In the genomic region with DNA sequence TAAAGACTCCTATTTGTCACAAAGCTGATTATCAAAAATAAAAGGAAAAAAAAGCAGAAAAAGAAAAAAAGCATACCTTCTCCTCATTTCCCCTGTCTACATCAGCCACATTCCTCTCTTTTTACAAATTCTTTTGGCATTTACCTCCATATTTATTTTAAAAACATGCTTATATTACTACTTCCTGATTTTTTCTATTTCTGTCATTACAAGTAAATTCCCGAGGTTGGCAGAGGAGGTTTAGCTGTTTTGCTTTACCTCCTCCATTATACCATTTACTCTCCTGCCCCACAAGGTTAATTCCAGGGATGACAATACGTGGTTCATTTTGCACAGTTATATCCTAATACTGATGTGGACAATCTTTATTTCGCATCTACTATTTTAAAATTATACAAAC, we compare ENCODE assay signal across 22 cellular contexts. TPM values are rescaled to one million over a fixed set of nuclear protein-coding genes. Genes with fewer than 3 reads are reported as not detected.
DNase-seq lines count a peak whose midpoint lies in the region; ATAC-seq, FAIRE-seq and TF ChIP-seq lines count a peak whose summit lies in the region.
"Had no signal": no experiment of that assay in that cellular context is flagged by ENCODE, and none has a peak within 500 bp of the region (broad histone marks: within the 10 kb centered on the region; RNA-seq: fewer than 3 reads in every experiment).

No MANE protein-coding gene starts in this region.

- TF ChIP-seq EP300 in SK-N-SH (IDR thresholded peaks at IDR 0.05; ENCODE audit: borderline replicate concordance in 1 of 2, low read depth in 1 of 2, low read length in 1 of 2): no peak

- no peaks in the 10 kb centered on the region for H3K27me3 ChIP-seq in SK-N-SH (ENCODE audit: insufficient read depth)
- no peaks in the 10 kb centered on the region for H3K27me3 ChIP-seq in heart left ventricle
- H3K27me3 ChIP-seq in dorsolateral prefrontal cortex: no peaks in the 10 kb centered on the region
- H3K27me3 ChIP-seq: MG63 had no signal

- TF ChIP-seq CTCF in SK-N-SH (IDR thresholded peaks at IDR 0.05): no peak
- no peak for TF ChIP-seq CTCF in fibroblast of the aortic adventitia (IDR thresholded peaks at IDR 0.05; ENCODE audit: insufficient read depth, low read length)
- no peak for TF ChIP-seq CTCF in heart left ventricle (IDR thresholded peaks at IDR 0.05)
- TF ChIP-seq CTCF in dorsolateral prefrontal cortex (IDR thresholded peaks at IDR 0.05 in 54 of 56, conservative IDR thresholded peaks at IDR 0.05 in 2 of 56; ENCODE audit: low read depth in 1 of 56, partially characterized antibody in 56 of 56): no peak

- peaks cover 14% of the 10 kb centered on the region for H3F3A ChIP-seq in SK-N-SH (replicated peaks; ENCODE audit: insufficient read depth)

- intact Hi-C loops in heart left ventricle (cut with DNase I): no loop called here
- intact Hi-C loops in dorsolateral prefrontal cortex (cut with DNase I): no loop called here

- H3K36me3 ChIP-seq in SK-N-SH (replicated peaks in 1 of 2; ENCODE audit: control insufficient read depth in 1 of 2, insufficient read depth in 2 of 2, low read length in 1 of 2) (no peaks in the 10 kb centered on the region), heart left ventricle (no peaks in the 10 kb centered on the region)
- H3K36me3 ChIP-seq: MG63 had no signal

- H2AFZ ChIP-seq in SK-N-SH (ENCODE audit: low read depth): no peak overlapping the region

- no peaks in the 10 kb centered on the region for H4K20me1 ChIP-seq in SK-N-SH (ENCODE audit: insufficient read depth)

- ATAC-seq in SK-N-SH treated with all-trans-retinoic acid at 6 μM for 48 hours (peak; percentile 62), heart left ventricle (no peak)

- H3K79me2 ChIP-seq in SK-N-SH (ENCODE audit: insufficient read depth): no peaks in the 10 kb centered on the region

- WGBS in SK-N-SH (ENCODE audit: low lambda C conversion rate): 65% methylated on average over 3 of the region's 3 CpGs
- WGBS in heart left ventricle, 4 donors: 82 to 83% (median 82%) methylated on average over 3 of the region's 3 CpGs

- H3K9me2 ChIP-seq in SK-N-SH: no peaks in the 10 kb centered on the region

- H3K27ac ChIP-seq in SK-N-SH (ENCODE audit: low read depth in 2 of 2, low read length in 1 of 2) (peak overlapping the region in 1 of 2 experiments; percentile 1; a peak in 1 of 4 replicates), heart left ventricle (no peak overlapping the region), dorsolateral prefrontal cortex (no peak overlapping the region)
- H3K27ac ChIP-seq: 22Rv1 had no signal

- no peak overlapping the region; the same call in 1 of the 2 replicates for H3K9ac ChIP-seq in SK-N-SH

- no peak for TF ChIP-seq RAD21 in SK-N-SH (IDR thresholded peaks at IDR 0.05; ENCODE audit: low read length)

- H3K9me3 ChIP-seq in SK-N-SH (no peaks in the 10 kb centered on the region), heart left ventricle (peaks cover 0 to 10% (median 0%) of the 10 kb centered on the region in 12 donors)
- H3K9me3 ChIP-seq: MG63 had no signal

- TF ChIP-seq POLR2A in heart left ventricle (IDR thresholded peaks at IDR 0.05): no peak

- H3K4me3 ChIP-seq in SK-N-SH (ENCODE audit: low read depth in 2 of 2, low read length in 1 of 2): no peak overlapping the region
- H3K4me3 ChIP-seq in fibroblast of the aortic adventitia (ENCODE audit: low read depth, low read length): no peak overlapping the region
- H3K4me3 ChIP-seq in heart left ventricle: no peak overlapping the region
- no peak overlapping the region for H3K4me3 ChIP-seq in dorsolateral prefrontal cortex
- H3K4me3 ChIP-seq: MG63 had no signal

- H3K4me1 ChIP-seq in SK-N-SH (ENCODE audit: control insufficient read depth in 1 of 2, insufficient read depth in 2 of 2, low read depth in 1 of 2, low read length in 1 of 2): peaks cover 0 to 4% of the 10 kb centered on the region in 2 experiments; a peak in 2 of 4 replicates
- H3K4me1 ChIP-seq in heart left ventricle: peaks cover 0 to 45% (median 8%) of the 10 kb centered on the region in 12 donors

- DNase-seq in SK-N-SH: no peak
- peak; percentile 52 for DNase-seq in fibroblast of the aortic adventitia (ENCODE audit: low read depth)
- no peak for DNase-seq in heart left ventricle
- no peak for DNase-seq in cortex of kidney (lab: John Stamatoyannopoulos, UW)
- no peak for DNase-seq in dorsolateral prefrontal cortex
- DNase-seq: ACHN, H9, KG1, NCI-H1694, NCI-H2029 treated with DMSO at 0.1 percent for 48 hours, NCI-H226, NCI-H510A, NCI-H69, RPMI8226, SW 1271 had no signal

- H3K4me2 ChIP-seq in SK-N-SH: no peak overlapping the region

- FAIRE-seq in TTC549 (lab: Jason Lieb, UNC): peak; percentile 29
- FAIRE-seq: GM12892, GM19239, HTR-8/SVneo had no signal

- POLR2A ChIA-PET in SK-N-SH (lab: Yijun Ruan, JAX): no interaction called here

- CTCF ChIA-PET in SK-N-SH (lab: Yijun Ruan, JAX): no interaction called here

TF ChIP-seq in SK-N-SH treated with all-trans-retinoic acid at 6 μM for 48 hours, 23 proteins besides CTCF, POLR2A, EP300 and RAD21 (continues in another document):
- TF ChIP-seq ZC3H10 (CRISPR knock-in tag; IDR thresholded peaks at IDR 0.05): no peak
- TF ChIP-seq RARB (CRISPR knock-in tag; IDR thresholded peaks at IDR 0.05): no peak
- TF ChIP-seq ZFP30 (CRISPR knock-in tag; IDR thresholded peaks at IDR 0.05): no peak
- TF ChIP-seq ESRRG (CRISPR knock-in tag; IDR thresholded peaks at IDR 0.05): no peak
- no peak for TF ChIP-seq ZNF8 (CRISPR knock-in tag; IDR thresholded peaks at IDR 0.05)
- TF ChIP-seq, protein P1, sequence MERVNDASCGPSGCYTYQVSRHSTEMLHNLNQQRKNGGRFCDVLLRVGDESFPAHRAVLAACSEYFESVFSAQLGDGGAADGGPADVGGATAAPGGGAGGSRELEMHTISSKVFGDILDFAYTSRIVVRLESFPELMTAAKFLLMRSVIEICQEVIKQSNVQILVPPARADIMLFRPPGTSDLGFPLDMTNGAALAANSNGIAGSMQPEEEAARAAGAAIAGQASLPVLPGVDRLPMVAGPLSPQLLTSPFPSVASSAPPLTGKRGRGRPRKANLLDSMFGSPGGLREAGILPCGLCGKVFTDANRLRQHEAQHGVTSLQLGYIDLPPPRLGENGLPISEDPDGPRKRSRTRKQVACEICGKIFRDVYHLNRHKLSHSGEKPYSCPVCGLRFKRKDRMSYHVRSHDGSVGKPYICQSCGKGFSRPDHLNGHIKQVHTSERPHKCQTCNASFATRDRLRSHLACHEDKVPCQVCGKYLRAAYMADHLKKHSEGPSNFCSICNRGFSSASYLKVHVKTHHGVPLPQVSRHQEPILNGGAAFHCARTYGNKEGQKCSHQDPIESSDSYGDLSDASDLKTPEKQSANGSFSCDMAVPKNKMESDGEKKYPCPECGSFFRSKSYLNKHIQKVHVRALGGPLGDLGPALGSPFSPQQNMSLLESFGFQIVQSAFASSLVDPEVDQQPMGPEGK (CRISPR knock-in tag; IDR thresholded peaks at IDR 0.05; ENCODE audit: borderline replicate concordance): no peak

TF ChIP-seq in SK-N-SH, 30 proteins besides CTCF, POLR2A, EP300 and RAD21:
- no peak for TF ChIP-seq ELF1 (IDR thresholded peaks at IDR 0.05)
- no peak for TF ChIP-seq FOSL2 (IDR thresholded peaks at IDR 0.05; ENCODE audit: borderline replicate concordance, low read depth)
- no peak for TF ChIP-seq SIN3A (IDR thresholded peaks at IDR 0.05; ENCODE audit: borderline replicate concordance, low read depth, low read length)
- TF ChIP-seq, protein P2, sequence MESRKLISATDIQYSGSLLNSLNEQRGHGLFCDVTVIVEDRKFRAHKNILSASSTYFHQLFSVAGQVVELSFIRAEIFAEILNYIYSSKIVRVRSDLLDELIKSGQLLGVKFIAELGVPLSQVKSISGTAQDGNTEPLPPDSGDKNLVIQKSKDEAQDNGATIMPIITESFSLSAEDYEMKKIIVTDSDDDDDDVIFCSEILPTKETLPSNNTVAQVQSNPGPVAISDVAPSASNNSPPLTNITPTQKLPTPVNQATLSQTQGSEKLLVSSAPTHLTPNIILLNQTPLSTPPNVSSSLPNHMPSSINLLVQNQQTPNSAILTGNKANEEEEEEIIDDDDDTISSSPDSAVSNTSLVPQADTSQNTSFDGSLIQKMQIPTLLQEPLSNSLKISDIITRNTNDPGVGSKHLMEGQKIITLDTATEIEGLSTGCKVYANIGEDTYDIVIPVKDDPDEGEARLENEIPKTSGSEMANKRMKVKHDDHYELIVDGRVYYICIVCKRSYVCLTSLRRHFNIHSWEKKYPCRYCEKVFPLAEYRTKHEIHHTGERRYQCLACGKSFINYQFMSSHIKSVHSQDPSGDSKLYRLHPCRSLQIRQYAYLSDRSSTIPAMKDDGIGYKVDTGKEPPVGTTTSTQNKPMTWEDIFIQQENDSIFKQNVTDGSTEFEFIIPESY (IDR thresholded peaks at IDR 0.05; ENCODE audit: borderline replicate concordance, low read depth): no peak
- no peak for TF ChIP-seq TAF1 (IDR thresholded peaks at IDR 0.05; ENCODE audit: borderline replicate concordance, low read depth, low read length)
- TF ChIP-seq FOXJ3 (CRISPR knock-in tag; IDR thresholded peaks at IDR 0.05): no peak
TF ChIP-seq in SK-N-SH: peak in this region for 0.

RNA-seq across cellular contexts. Expression of gene CD34, which starts 26.3 kb away (rescaled TPM):
- polyA plus RNA-seq in SK-N-SH (2012; rRNA removed) (0.59 and 0.62 TPM in 2 replicates), heart left ventricle (10 to 100 TPM; 37.4 to 41.8 TPM)
- 0.33 and 0.43 TPM in 2 replicates for polyA plus RNA-seq in SK-N-SH (2012; cell fraction: cytosol; rRNA removed)
- polyA plus RNA-seq in SK-N-SH (2012; cell fraction: nucleus; rRNA removed): 0.42 and 0.54 TPM in 2 replicates
- total RNA-seq in fibroblast of the aortic adventitia (ENCODE audit: low replicate concordance) (0.27 and 4.8 TPM in 2 replicates), heart left ventricle (100 to 1,000 TPM in 1 of 9 donors, 10 to 100 TPM in 8; 43.6 to 103 (median 63.8) TPM), dorsolateral prefrontal cortex (10 to 100 TPM in 99 of 120 experiments, 1 to 10 TPM in 21; 3.4 to 46.4 (median 15.4) TPM)
